Comparison of ENCODE assay signal across 18 cellular contexts in the genomic region with DNA sequence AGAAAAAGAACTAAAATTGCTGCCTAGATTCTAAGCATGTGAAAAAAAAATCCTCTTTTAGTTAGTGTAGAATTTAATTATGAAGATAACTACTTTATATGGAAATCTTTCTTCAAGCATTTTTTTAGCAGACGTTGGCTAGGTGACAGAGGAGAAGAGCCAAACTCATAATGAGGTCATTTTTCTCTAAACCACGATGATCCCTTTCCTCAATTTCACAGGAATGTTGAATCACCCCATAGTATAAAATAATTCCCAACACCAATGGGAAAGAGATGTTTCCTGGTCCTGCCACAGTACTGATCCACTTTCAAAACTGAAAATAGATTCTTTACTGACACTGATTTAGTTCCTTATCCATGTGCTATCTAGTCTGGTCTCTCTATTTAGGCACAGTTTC.
"Had no signal": no experiment of that assay in that cellular context is flagged by ENCODE, and none has a peak within 500 bp of the region (broad histone marks: within the 10 kb centered on the region; RNA-seq: fewer than 3 reads in every experiment).

No MANE protein-coding gene starts in this region.

- H3K27ac ChIP-seq: body of pancreas, hepatocyte, psoas muscle, right lobe of liver, stomach, thoracic aorta, upper lobe of right lung, WERI-Rb-1 had no signal

- H3K4me3 Mint-ChIP-seq: activated CD8-positive, alpha-beta memory T cell treated with anti-CD3 and anti-CD28 coated beads, Interleukin-2, amount 10 ng/mL, durations not matched to agents 7 days and 5 days; neural crest cell had no signal

- H3K79me2 ChIP-seq: hepatocyte had no signal

- H3K4me1 Mint-ChIP-seq: activated CD8-positive, alpha-beta memory T cell treated with anti-CD3 and anti-CD28 coated beads, Interleukin-2, amount 10 ng/mL, durations not matched to agents 7 days and 5 days; neural crest cell had no signal

- H3K27ac Mint-ChIP-seq: activated CD8-positive, alpha-beta memory T cell treated with anti-CD3 and anti-CD28 coated beads, Interleukin-2, amount 10 ng/mL, durations not matched to agents 7 days and 5 days; activated T-helper 2 cell treated with anti-CD3 and anti-CD28 coated beads, Interferon-gamma antibody, Interleukin-2, Interleukin-4, amounts not matched to agents 10 μg/mL and 5 μg/mL and 100 μg/mL, durations not matched to agents 14 hours and 24 hours and 36 hours had no signal

- H2AFZ ChIP-seq: hepatocyte had no signal

- H3K27me3 ChIP-seq: body of pancreas, hepatocyte, right lobe of liver, stomach, upper lobe of right lung had no signal

- H3K4me3 ChIP-seq: body of pancreas, hepatocyte, psoas muscle, right lobe of liver, stomach, thoracic aorta, upper lobe of right lung had no signal

- H3K27me3 Mint-ChIP-seq: activated CD8-positive, alpha-beta memory T cell treated with anti-CD3 and anti-CD28 coated beads, Interleukin-2, amount 10 ng/mL, durations not matched to agents 7 days and 5 days had no signal

- H3K4me1 ChIP-seq: psoas muscle, right lobe of liver, stomach, upper lobe of right lung had no signal

- H3K36me3 Mint-ChIP-seq: activated CD8-positive, alpha-beta memory T cell treated with anti-CD3 and anti-CD28 coated beads, Interleukin-2, amount 10 ng/mL, durations not matched to agents 7 days and 5 days had no signal

- ATAC-seq: activated CD8-positive, alpha-beta memory T cell treated with anti-CD3 and anti-CD28 coated beads, Interleukin-2, amount 10 ng/mL, durations not matched to agents 7 days and 5 days; body of pancreas; left lobe of liver; psoas muscle; right lobe of liver; upper lobe of right lung had no signal

- H3K36me3 ChIP-seq: right lobe of liver, stomach, thoracic aorta, upper lobe of right lung, WERI-Rb-1 had no signal

- H3K4me2 ChIP-seq: hepatocyte had no signal

- H3K9me3 Mint-ChIP-seq: neural crest cell had no signal

- H3K9me3 ChIP-seq: body of pancreas, psoas muscle, right lobe of liver, thoracic aorta, upper lobe of right lung had no signal

- DNase-seq: activated CD4-positive, alpha-beta T cell treated with anti-CD3 and anti-CD28 coated beads, Interleukin-2, amount 50 U/mL, for 48 hours; activated CD8-positive, alpha-beta memory T cell treated with anti-CD3 and anti-CD28 coated beads, Interleukin-2, amount 10 ng/mL, durations not matched to agents 7 days and 5 days; activated naive CD4-positive, alpha-beta T cell treated with anti-CD3 and anti-CD28 coated beads, Interleukin-2, amount 50 U/mL, for 16 hours; activated T-cell treated with anti-CD3 and anti-CD28 coated beads, Interleukin-2, amount 50 U/mL, for 1 hour; body of pancreas; caudate nucleus; erythroblast; islet precursor cell; psoas muscle; right lobe of liver; stomach; upper lobe of right lung; WERI-Rb-1 had no signal
